Comparison of ENCODE assay signal across 9 cellular contexts in the genomic region with DNA sequence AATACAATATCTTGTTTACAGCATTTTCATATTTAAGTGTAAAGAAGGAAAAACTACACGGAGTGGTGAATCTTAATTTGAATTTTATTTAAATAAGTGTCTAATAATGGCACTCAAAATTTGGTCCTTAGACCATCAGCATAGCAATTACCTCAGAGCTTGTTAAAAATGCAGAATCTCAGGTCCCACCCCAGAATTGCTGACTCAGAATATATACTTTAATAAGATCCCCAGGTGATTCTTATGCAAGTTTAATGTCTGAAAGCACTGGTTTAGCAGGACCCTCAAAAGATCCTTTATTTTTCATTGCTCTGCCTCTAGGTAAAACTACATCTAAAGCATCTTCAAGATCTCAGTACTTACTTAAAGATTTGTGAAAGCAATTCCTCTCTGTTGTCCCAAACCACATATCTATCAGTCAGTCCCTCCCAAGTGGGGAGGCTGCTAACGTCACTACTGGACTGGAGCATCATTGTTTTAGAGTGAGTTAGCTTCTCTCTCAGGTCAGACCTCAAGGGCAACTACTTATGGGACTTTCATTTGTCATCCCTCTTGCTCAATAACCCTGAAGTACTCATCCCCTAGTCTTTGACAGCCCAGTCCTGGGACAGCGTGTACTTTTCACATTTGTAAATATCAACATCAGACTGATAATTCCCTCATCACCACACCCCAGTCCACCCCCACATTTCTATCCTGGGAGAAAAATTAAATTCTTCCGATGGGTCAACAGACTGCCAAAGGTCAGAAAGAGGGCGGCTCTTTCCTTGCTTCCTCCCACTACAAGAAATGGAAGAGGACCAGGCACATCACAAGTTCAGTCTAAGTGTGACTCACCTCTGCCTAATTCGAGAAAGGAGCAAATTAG.
DNase-seq lines count a peak whose midpoint lies in the region; FAIRE-seq and TF ChIP-seq lines count a peak whose summit lies in the region.
"Had no signal": no experiment of that assay in that cellular context is flagged by ENCODE, and none has a peak within 500 bp of the region (broad histone marks: within the 10 kb centered on the region; RNA-seq: fewer than 3 reads in every experiment).

No MANE protein-coding gene starts in this region.

- H3K9me2 ChIP-seq in OCI-LY7 (ENCODE audit: insufficient read depth, low read length): no peaks in the 10 kb centered on the region

- TF ChIP-seq EP300 in suprapubic skin (IDR thresholded peaks at IDR 0.05): peak; percentile 36

- peak overlapping the region in 1 of 2 donors; percentile 41 for H3K27ac ChIP-seq in ascending aorta
- peak overlapping the region; percentile 87 for H3K27ac ChIP-seq in suprapubic skin
- no peak overlapping the region for H3K27ac ChIP-seq in OCI-LY7 (ENCODE audit: low read depth, low read length, poor library complexity, severe bottlenecking)

- no TSS peak for BruUV-seq in OCI-LY7 (replicated peaks; lab: Mats Ljungman, UMichigan)

- H4K20me1 ChIP-seq in OCI-LY7 (ENCODE audit: insufficient read depth, low read length): no peaks in the 10 kb centered on the region

- 48% methylated on average over 6 of the region's 6 CpGs for WGBS in suprapubic skin

- H3K36me3 ChIP-seq in ascending aorta (no peaks in the 10 kb centered on the region), suprapubic skin (no peaks in the 10 kb centered on the region), OCI-LY7 (ENCODE audit: insufficient read depth, low read length) (peaks cover 12% of the 10 kb centered on the region)

- H3K9me3 ChIP-seq in ascending aorta: peaks cover 0 to 5% of the 10 kb centered on the region in 2 donors
- H3K9me3 ChIP-seq in suprapubic skin: no peaks in the 10 kb centered on the region
- peaks cover 8% of the 10 kb centered on the region; the same call in 1 of the 2 replicates for H3K9me3 ChIP-seq in OCI-LY7 (ENCODE audit: low read length)

- peak; percentile 94 for FAIRE-seq in HTR-8/SVneo (lab: Jason Lieb, UNC)

- H3K4me1 ChIP-seq in ascending aorta (peaks cover 0 to 12% of the 10 kb centered on the region in 2 donors), suprapubic skin (peaks cover 18% of the 10 kb centered on the region), OCI-LY7 (ENCODE audit: insufficient read depth, low read length, poor library complexity, severe bottlenecking) (peaks cover 11% of the 10 kb centered on the region)

- TF ChIP-seq CTCF in ascending aorta (IDR thresholded peaks at IDR 0.05): no peak
- TF ChIP-seq CTCF in suprapubic skin (IDR thresholded peaks at IDR 0.05): no peak
- TF ChIP-seq CTCF in OCI-LY7 (conservative IDR thresholded peaks at IDR 0.05; ENCODE audit: low read length): no peak

- DNase-seq in HTR-8/SVneo (ENCODE audit: insufficient read length, low spot score) (peak; percentile 77), ascending aorta (ENCODE audit: low spot score in 2 of 2) (peak; percentile 14 to 87), kidney tubule cell (ENCODE audit: low spot score) (peak; percentile 2), suprapubic skin (ENCODE audit: low spot score in 2 of 2) (peak; percentile 83 to 89), occipital lobe (lab: John Stamatoyannopoulos, UW) (no peak), NCI-H2081 treated with DMSO at 0.1 percent for 48 hours (lab: John Stamatoyannopoulos, UW) (no peak), OCI-LY7 (ENCODE audit: low spot score) (no peak)
- DNase-seq in activated T-cell treated with anti-CD3 and anti-CD28 coated beads, Interleukin-2, amount 50 U/mL, for 1 hour: no peak
- DNase-seq: activated effector memory CD4-positive, alpha-beta T cell treated with Interleukin-2 at 50 U/mL for 16 hours had no signal

- POLR2A ChIA-PET in OCI-LY7 (lab: Charles Lee): no interaction called here

- peak in 1 of 2 donors; percentile 33 for TF ChIP-seq POLR2A in suprapubic skin (IDR thresholded peaks at IDR 0.05)

- H3K27me3 ChIP-seq in ascending aorta: no peaks in the 10 kb centered on the region
- no peaks in the 10 kb centered on the region for H3K27me3 ChIP-seq in suprapubic skin

- H2AFZ ChIP-seq in OCI-LY7 (ENCODE audit: low read length): no peak overlapping the region

- intact Hi-C loops in ascending aorta (cut with DNase I): no loop called here
- intact Hi-C loops in OCI-LY7 (cut with micrococcal nuclease; ENCODE audit: unreplicated experiment): no loop called here

- H3K79me2 ChIP-seq in OCI-LY7 (ENCODE audit: insufficient read depth, low read depth, low read length): peaks cover 21% of the 10 kb centered on the region; the same call in 1 of the 2 replicates

- CTCF ChIA-PET in OCI-LY7 (lab: Charles Lee; ENCODE audit: unreplicated experiment): no interaction called here

- no peak overlapping the region for H3K4me2 ChIP-seq in OCI-LY7 (ENCODE audit: low read length)

- H3K4me3 ChIP-seq in ascending aorta: no peak overlapping the region
- no peak overlapping the region for H3K4me3 ChIP-seq in suprapubic skin
- no peak overlapping the region for H3K4me3 ChIP-seq in OCI-LY7 (ENCODE audit: low read depth, low read length, poor library complexity, severe bottlenecking)

Comparison
In these comparisons a context has a peak if more than half of its experiments do, and no peak if none do; other contexts are left out.
1. DNase-seq: peak in HTR-8/SVneo (single experiment), ascending aorta (2 of 2), kidney tubule cell (single experiment) and suprapubic skin (2 of 2); none in occipital lobe (single experiment), NCI-H2081 treated with DMSO at 0.1 percent for 48 hours (single experiment), activated T-cell treated with anti-CD3 and anti-CD28 coated beads, Interleukin-2, amount 50 U/mL, for 1 hour (single experiment) and OCI-LY7 (single experiment).